1 cellular context compared by ENCODE assay signal in the genomic region with DNA sequence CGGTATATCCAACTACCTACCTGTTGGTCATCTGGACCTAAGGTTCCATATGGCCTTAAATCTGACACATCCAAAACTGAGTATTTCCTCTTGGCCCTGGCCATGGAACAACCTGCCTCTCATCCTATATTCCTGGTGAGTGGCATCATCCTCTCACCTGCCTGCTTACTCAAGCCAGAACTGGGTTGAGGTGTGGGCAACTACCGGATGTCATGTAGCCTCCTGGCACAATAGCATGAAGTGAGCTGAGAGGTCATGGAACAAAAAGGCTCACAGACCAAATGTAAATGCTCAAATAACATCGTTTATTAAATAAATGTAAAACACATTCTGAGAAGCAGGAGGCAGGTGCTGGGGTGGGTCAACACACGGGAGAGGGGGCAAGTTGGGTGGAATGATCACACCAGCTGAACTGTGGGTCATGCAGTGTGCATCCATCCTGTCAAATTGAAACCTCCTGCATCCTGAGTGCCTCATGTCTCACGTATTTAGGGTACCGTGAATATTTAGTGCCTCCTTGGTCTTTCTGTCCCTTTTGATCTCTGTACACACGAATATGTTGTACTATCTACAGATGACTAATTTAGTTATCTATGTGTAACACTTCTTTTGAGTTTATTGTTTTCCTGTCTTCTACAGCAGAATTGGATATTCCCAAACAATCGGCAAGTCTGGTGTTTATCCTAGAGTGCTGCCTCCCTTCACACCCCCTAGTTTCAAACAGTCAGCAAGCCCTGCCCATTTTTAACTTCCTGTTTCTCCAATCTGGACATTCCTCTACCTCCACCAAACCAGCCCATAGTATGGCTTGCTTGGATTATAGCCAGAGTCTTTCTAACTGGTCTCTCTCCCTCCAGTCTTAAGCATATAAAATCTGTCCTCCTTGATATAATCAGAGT.
TF ChIP-seq lines count a peak whose summit lies in the region.

No MANE protein-coding gene starts in this region.

TF ChIP-seq in IMR-90, 13 proteins besides CTCF, POLR2A, EP300 and RAD21:
- no peak for TF ChIP-seq FOS (IDR thresholded peaks at IDR 0.05; ENCODE audit: low read depth, low read length)
- TF ChIP-seq CHD1 (IDR thresholded peaks at IDR 0.05; ENCODE audit: low read depth, low read length): no peak
- TF ChIP-seq, protein P1, sequence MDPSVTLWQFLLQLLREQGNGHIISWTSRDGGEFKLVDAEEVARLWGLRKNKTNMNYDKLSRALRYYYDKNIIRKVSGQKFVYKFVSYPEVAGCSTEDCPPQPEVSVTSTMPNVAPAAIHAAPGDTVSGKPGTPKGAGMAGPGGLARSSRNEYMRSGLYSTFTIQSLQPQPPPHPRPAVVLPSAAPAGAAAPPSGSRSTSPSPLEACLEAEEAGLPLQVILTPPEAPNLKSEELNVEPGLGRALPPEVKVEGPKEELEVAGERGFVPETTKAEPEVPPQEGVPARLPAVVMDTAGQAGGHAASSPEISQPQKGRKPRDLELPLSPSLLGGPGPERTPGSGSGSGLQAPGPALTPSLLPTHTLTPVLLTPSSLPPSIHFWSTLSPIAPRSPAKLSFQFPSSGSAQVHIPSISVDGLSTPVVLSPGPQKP (IDR thresholded peaks at IDR 0.05; ENCODE audit: borderline replicate concordance, low read depth, low read length): no peak
- no peak for TF ChIP-seq RCOR1 (IDR thresholded peaks at IDR 0.05; ENCODE audit: insufficient replicate concordance, low read length)
- no peak for TF ChIP-seq MAZ (IDR thresholded peaks at IDR 0.05; ENCODE audit: borderline replicate concordance, low read depth, low read length)
- no peak for TF ChIP-seq SMC3 (IDR thresholded peaks at IDR 0.05; ENCODE audit: low read depth, low read length)
- TF ChIP-seq NFE2L2 (IDR thresholded peaks at IDR 0.05; ENCODE audit: low read depth, low read length): no peak
- TF ChIP-seq, protein P2, sequence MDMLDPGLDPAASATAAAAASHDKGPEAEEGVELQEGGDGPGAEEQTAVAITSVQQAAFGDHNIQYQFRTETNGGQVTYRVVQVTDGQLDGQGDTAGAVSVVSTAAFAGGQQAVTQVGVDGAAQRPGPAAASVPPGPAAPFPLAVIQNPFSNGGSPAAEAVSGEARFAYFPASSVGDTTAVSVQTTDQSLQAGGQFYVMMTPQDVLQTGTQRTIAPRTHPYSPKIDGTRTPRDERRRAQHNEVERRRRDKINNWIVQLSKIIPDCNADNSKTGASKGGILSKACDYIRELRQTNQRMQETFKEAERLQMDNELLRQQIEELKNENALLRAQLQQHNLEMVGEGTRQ (IDR thresholded peaks at IDR 0.05; ENCODE audit: low read depth, low read length): no peak
- no peak for TF ChIP-seq RFX5 (IDR thresholded peaks at IDR 0.05; ENCODE audit: low read depth, low read length)
- no peak for TF ChIP-seq BHLHE40 (IDR thresholded peaks at IDR 0.05; ENCODE audit: low read depth, low read length)
- no peak for TF ChIP-seq MAFK (IDR thresholded peaks at IDR 0.05; ENCODE audit: low read depth, low read length)
- no peak for TF ChIP-seq CEBPB (IDR thresholded peaks at IDR 0.05; ENCODE audit: low read depth, low read length)
- no peak for TF ChIP-seq MXI1 (IDR thresholded peaks at IDR 0.05; ENCODE audit: borderline replicate concordance, low read depth, low read length)
